Comparison of ENCODE assay signal across 15 cellular contexts in genomic region chr3:164332856-164333802, GRCh38.
DNase-seq lines count a peak whose midpoint lies in the region; ATAC-seq and TF ChIP-seq lines count a peak whose summit lies in the region.
"Had no signal": no experiment of that assay in that cellular context is flagged by ENCODE, and none has a peak within 500 bp of the region (broad histone marks: within the 10 kb centered on the region; RNA-seq: fewer than 3 reads in every experiment).

No MANE protein-coding gene starts in this region.

- H3K36me3 Mint-ChIP-seq in osteocyte (ENCODE audit: unreplicated experiment), result no peaks in the 10 kb centered on the region

- no peaks in the 10 kb centered on the region for H4K20me1 ChIP-seq in hepatocyte (ENCODE audit: insufficient read depth, poor library complexity, severe bottlenecking)

- peak overlapping the region; percentile 24; the same call in 1 of the 2 replicates for H3K4me3 ChIP-seq in SK-N-MC
- no peak overlapping the region for H3K4me3 ChIP-seq in hepatocyte
- H3K4me3 ChIP-seq in transverse colon, result no peak overlapping the region
- H3K4me3 ChIP-seq: colonic mucosa had no signal

- H3K4me3 Mint-ChIP-seq in osteocyte (ENCODE audit: unreplicated experiment), result peak overlapping the region; percentile 44

- DNase-seq in GM03348 (ENCODE audit: low spot score) (peak; percentile 9), SK-N-MC (ENCODE audit: low read depth, low spot score) (no peak), hepatocyte (ENCODE audit: low spot score) (peak; percentile 22), osteocyte (ENCODE audit: extremely low spot score, unreplicated experiment) (no peak), KG1 (lab: John Stamatoyannopoulos, UW) (no peak), transverse colon (no peak)
- DNase-seq: AML-193; colonic mucosa; DND-41; MM.1S; right cardiac atrium; RPMI8226; stimulated activated naive CD8-positive, alpha-beta T cell treated with anti-CD3 and anti-CD28 coated beads, Interleukin-15, Interleukin-2, amounts not matched to agents 100 U/mL and 50 U/mL, for 24 hours had no signal

- TF ChIP-seq POLR2A in transverse colon (IDR thresholded peaks at IDR 0.05), result no peak

- 11% methylated on average over 10 of the region's 10 CpGs for WGBS in hepatocyte (ENCODE audit: low lambda C conversion rate, missing lambda C conversion rate)
- WGBS in transverse colon (ENCODE audit: low coverage in 1 of 2), 2 donors, result 30 to 43% methylated on average over 6 to 10 of the region's 10 CpGs

- peak overlapping the region; percentile 94 for H3K27ac Mint-ChIP-seq in osteocyte (ENCODE audit: unreplicated experiment)

- H3K79me2 ChIP-seq in hepatocyte, result no peaks in the 10 kb centered on the region

- intact Hi-C loops in transverse colon (cut with DNase I; ENCODE audit: low total_unique reads), result no loop called here

- no peaks in the 10 kb centered on the region for H3K36me3 ChIP-seq in SK-N-MC (ENCODE audit: insufficient read depth, low read length)
- H3K36me3 ChIP-seq in hepatocyte (replicated peaks; ENCODE audit: insufficient read depth, low read depth), result no peaks in the 10 kb centered on the region
- no peaks in the 10 kb centered on the region for H3K36me3 ChIP-seq in transverse colon
- H3K36me3 ChIP-seq: colonic mucosa had no signal

- H3K27me3 ChIP-seq in hepatocyte, result no peaks in the 10 kb centered on the region
- no peaks in the 10 kb centered on the region for H3K27me3 ChIP-seq in transverse colon
- H3K27me3 ChIP-seq: colonic mucosa had no signal

- H3K9me3 ChIP-seq in SK-N-MC (ENCODE audit: low read depth, low read length), result no peaks in the 10 kb centered on the region
- no peaks in the 10 kb centered on the region for H3K9me3 ChIP-seq in hepatocyte (ENCODE audit: low read depth)
- no peaks in the 10 kb centered on the region for H3K9me3 ChIP-seq in transverse colon
- H3K9me3 ChIP-seq: colonic mucosa had no signal

- H3K27ac ChIP-seq in SK-N-MC, result peak overlapping the region; percentile 57; the same call in 1 of the 2 replicates
- peak overlapping the region; percentile 47 for H3K27ac ChIP-seq in hepatocyte
- no peak overlapping the region for H3K27ac ChIP-seq in transverse colon
- H3K27ac ChIP-seq: colonic mucosa had no signal

- peak overlapping the region; percentile 37 for H3K9ac ChIP-seq in SK-N-MC (ENCODE audit: insufficient read length)

- no peak for TF ChIP-seq EP300 in transverse colon (IDR thresholded peaks at IDR 0.05; ENCODE audit: low read depth)

- no peaks in the 10 kb centered on the region for H3K9me3 Mint-ChIP-seq in osteocyte (ENCODE audit: unreplicated experiment)

- in situ Hi-C loops in transverse colon (cut with MboI; ENCODE audit: low pct_ligation_motif_present in 1 of 4, low pct_unique_long_range_greater_than_20kb in 1 of 4, low sequenced_read_pairs in 3 of 4), result no loop called here

- H3K4me1 Mint-ChIP-seq in osteocyte (ENCODE audit: unreplicated experiment), result peaks cover 28% of the 10 kb centered on the region

- H3K9me2 ChIP-seq in hepatocyte (replicated peaks; ENCODE audit: insufficient read depth), result no peaks in the 10 kb centered on the region

- H3K4me2 ChIP-seq in hepatocyte, result peak overlapping the region; percentile 63

- ATAC-seq in GM18867 (IDR thresholded peaks at IDR 0.05; ENCODE audit: unreplicated experiment) (no peak), GM18873 (IDR thresholded peaks at IDR 0.05; ENCODE audit: low FRiP score, unreplicated experiment) (no peak)
- ATAC-seq: right cardiac atrium; stimulated activated naive CD8-positive, alpha-beta T cell treated with anti-CD3 and anti-CD28 coated beads, Interleukin-15, Interleukin-2, amounts not matched to agents 100 U/mL and 50 U/mL, for 24 hours had no signal

- H3K4me1 ChIP-seq in hepatocyte (ENCODE audit: insufficient read depth), result peaks cover 14% of the 10 kb centered on the region
- H3K4me1 ChIP-seq in transverse colon, result peaks cover 0 to 11% (median 5%) of the 10 kb centered on the region in 4 donors
- H3K4me1 ChIP-seq: colonic mucosa had no signal

- no peaks in the 10 kb centered on the region for H3K27me3 Mint-ChIP-seq in osteocyte (ENCODE audit: unreplicated experiment)

- peak overlapping the region; percentile 36 for H2AFZ ChIP-seq in hepatocyte

- TF ChIP-seq CTCF in hepatocyte (IDR thresholded peaks at IDR 0.05; ENCODE audit: poor library complexity) (peak; percentile 13), osteocyte (IDR thresholded peaks at IDR 0.05) (peak; percentile 37), transverse colon (IDR thresholded peaks at IDR 0.05) (no peak)

Comparison
In these comparisons a context has a peak if more than half of its experiments do, and no peak if none do; other contexts are left out.
1. DNase-seq: peak in GM03348 (single experiment) and hepatocyte (single experiment); none in SK-N-MC (single experiment), osteocyte (single experiment), KG1 (single experiment) and transverse colon (single experiment).
2. H3K27ac ChIP-seq: peak in SK-N-MC (single experiment) and hepatocyte (single experiment); none in transverse colon (0 of 4).
3. CTCF ChIP-seq: peak in hepatocyte (single experiment) and osteocyte (single experiment); none in transverse colon (0 of 5).